9 cellular contexts compared by ENCODE assay signal in genomic region chr22:39077513-39077840, GRCh38. TPM values are rescaled to one million over a fixed set of nuclear protein-coding genes. Genes with fewer than 3 reads are reported as not detected.
DNase-seq lines count a peak whose midpoint lies in the region; ATAC-seq and TF ChIP-seq lines count a peak whose summit lies in the region.
"Had no signal": no experiment of that assay in that cellular context is flagged by ENCODE, and none has a peak within 500 bp of the region (broad histone marks: within the 10 kb centered on the region; RNA-seq: fewer than 3 reads in every experiment).

No MANE protein-coding gene starts in this region.

- TF ChIP-seq CTCF in GM12864 (IDR thresholded peaks at IDR 0.05; ENCODE audit: low read depth, low read length, missing control alignments) (no peak), Panc1 (IDR thresholded peaks at IDR 0.05) (no peak), fibroblast of mammary gland (conservative IDR thresholded peaks at IDR 0.05; ENCODE audit: control insufficient read depth, insufficient read depth, low read depth, low read length) (no peak), gastrocnemius medialis (IDR thresholded peaks at IDR 0.05 in 4 of 5, conservative IDR thresholded peaks at IDR 0.05 in 1 of 5) (no peak)

- CTCF ChIA-PET in Panc1 (lab: Charles Lee): no interaction called here

- POLR2A ChIA-PET in Panc1 (lab: Charles Lee): no interaction called here

- no TSS peak for BruUV-seq in Panc1 (replicated peaks; lab: Mats Ljungman, UMichigan)

- in situ Hi-C loops in Panc1 (cut with HindIII; ENCODE audit: low pct_unique_long_range_greater_than_20kb, low sequenced_read_pairs): no loop called here
- in situ Hi-C loops in gastrocnemius medialis (cut with MboI; ENCODE audit: low sequenced_read_pairs in 4 of 4): no loop called here

- intact Hi-C loops in Panc1 (cut with micrococcal nuclease; ENCODE audit: unreplicated experiment) (no loop called here), gastrocnemius medialis (cut with DNase I; ENCODE audit: low total_unique reads) (no loop called here)

- no peaks in the 10 kb centered on the region for H3K27me3 ChIP-seq in Panc1 (ENCODE audit: control insufficient read depth, insufficient read depth, low read length)
- H3K27me3 ChIP-seq in gastrocnemius medialis: no peaks in the 10 kb centered on the region

- H3K36me3 ChIP-seq in Panc1 (ENCODE audit: control insufficient read depth, insufficient read depth, low read length) (no peaks in the 10 kb centered on the region), gastrocnemius medialis (no peaks in the 10 kb centered on the region)

- H3K9me3 ChIP-seq in Panc1 (ENCODE audit: control insufficient read depth, insufficient read depth, low read depth, low read length): no peaks in the 10 kb centered on the region
- no peaks in the 10 kb centered on the region for H3K9me3 ChIP-seq in gastrocnemius medialis

- no peak for ATAC-seq in Panc1
- ATAC-seq in gastrocnemius medialis: no peak
- no peak for ATAC-seq in HG03460 (IDR thresholded peaks at IDR 0.05; ENCODE audit: unreplicated experiment)
- ATAC-seq in GM21825 (IDR thresholded peaks at IDR 0.05; ENCODE audit: unreplicated experiment): no peak
- ATAC-seq in GM18517 (IDR thresholded peaks at IDR 0.05; ENCODE audit: unreplicated experiment): no peak

- H3K4me1 ChIP-seq in Panc1 (ENCODE audit: control insufficient read depth, insufficient read depth, low read length): no peaks in the 10 kb centered on the region; the same call in 1 of the 2 replicates
- H3K4me1 ChIP-seq in gastrocnemius medialis: no peaks in the 10 kb centered on the region

- DNase-seq in GM12864 (ENCODE audit: low read depth) (no peak), Panc1 (ENCODE audit: low read depth, low spot score) (no peak), fibroblast of mammary gland (ENCODE audit: low read depth) (no peak), gastrocnemius medialis (no peak), SW 1271 (lab: John Stamatoyannopoulos, UW) (no peak)
- DNase-seq: NCI-H524 had no signal

- no peak overlapping the region for H3K27ac ChIP-seq in Panc1 (ENCODE audit: low read length)
- H3K27ac ChIP-seq in gastrocnemius medialis: peak overlapping the region; percentile 64 to 69 (median 66)

- H3K4me3 ChIP-seq in GM12864 (ENCODE audit: low read depth, low read length) (peak overlapping the region; percentile 64), Panc1 (ENCODE audit: low read depth in 2 of 2, low read length in 2 of 2) (peak overlapping the region; percentile 27 to 44), fibroblast of mammary gland (ENCODE audit: control insufficient read depth, low read depth, low read length) (peak overlapping the region; percentile 43), gastrocnemius medialis (peak overlapping the region; percentile 46 to 52 (median 48))

- no peak for TF ChIP-seq POLR2A in gastrocnemius medialis (IDR thresholded peaks at IDR 0.05)

RNA-seq across cellular contexts. Expression of gene APOBEC3G, which starts 0.4 kb away (rescaled TPM):
- total RNA-seq in Panc1 (2021; ENCODE audit: unreplicated experiment): 4.8 TPM
- 4.8 TPM for polyA plus RNA-seq in Panc1 (2012; ENCODE audit: insufficient read length)
- 1 to 10 TPM in 3 of 4 donors, under 1 TPM in 1; 0.86 to 3.7 (median 2.5) TPM for total RNA-seq in gastrocnemius medialis

RNA-seq across cellular contexts. Expression of gene APOBEC3H, which starts 19.6 kb away (rescaled TPM):
- total RNA-seq in Panc1 (2021; ENCODE audit: unreplicated experiment): not detected
- not detected for polyA plus RNA-seq in Panc1 (2012; ENCODE audit: insufficient read length)
- not detected for total RNA-seq in gastrocnemius medialis

RNA-seq across cellular contexts. Expression of gene APOBEC3F, which starts 36.8 kb away (rescaled TPM):
- total RNA-seq in Panc1 (2021; ENCODE audit: unreplicated experiment) (7.7 TPM), gastrocnemius medialis (under 1 TPM in 1 of 4 donors, not detected in 3; 0.98 TPM)
- 5.1 TPM for polyA plus RNA-seq in Panc1 (2012; ENCODE audit: insufficient read length)

RNA-seq across cellular contexts. Expression of gene APOBEC3D, which starts 56.5 kb away (rescaled TPM):
- total RNA-seq in Panc1 (2021; ENCODE audit: unreplicated experiment): 3.3 TPM
- 0.27 TPM for polyA plus RNA-seq in Panc1 (2012; ENCODE audit: insufficient read length)
- total RNA-seq in gastrocnemius medialis: under 1 TPM in 2 of 4 donors, not detected in 2; 0.19 to 0.72 TPM
